In genomic region chr3:194685723-194686413, GRCh38 we compare ENCODE assay signal across 1 cellular context.
TF ChIP-seq lines count a peak whose summit lies in the region.

Gene FAM43A (plus strand): TSS chr3:194685883. CDS start chr3:194686827, 944 bp downstream.

TF ChIP-seq in HEK293, 187 proteins besides CTCF, POLR2A, EP300 and RAD21 (continued from another document and continues in another):
- no peak for TF ChIP-seq ZNF280C (tag by site-specific recombination; IDR thresholded peaks at IDR 0.05)
- TF ChIP-seq ZNF704 (tag by site-specific recombination; IDR thresholded peaks at IDR 0.05) = no peak
- no peak for TF ChIP-seq ZNF658 (tag by site-specific recombination; IDR thresholded peaks at IDR 0.05)
- no peak for TF ChIP-seq SETDB1 (IDR thresholded peaks at IDR 0.05; ENCODE audit: insufficient read length, low read length)
- TF ChIP-seq ZNF645 (tag by site-specific recombination; IDR thresholded peaks at IDR 0.05) = no peak
- TF ChIP-seq ZNF600 (tag by site-specific recombination; IDR thresholded peaks at IDR 0.05) = peak; percentile 95
- no peak for TF ChIP-seq ZNF184 (tag by site-specific recombination; IDR thresholded peaks at IDR 0.05)
- TF ChIP-seq MEIS1 (CRISPR knock-in tag; IDR thresholded peaks at IDR 0.05; ENCODE audit: borderline replicate concordance) = no peak
- no peak for TF ChIP-seq ZNF529 (tag by site-specific recombination; IDR thresholded peaks at IDR 0.05; ENCODE audit: insufficient replicate concordance)
- no peak for TF ChIP-seq ZNF239 (tag by site-specific recombination; IDR thresholded peaks at IDR 0.05)
- no peak for TF ChIP-seq ZNF292 (tag by site-specific recombination; IDR thresholded peaks at IDR 0.05; ENCODE audit: borderline replicate concordance, low read depth)
- no peak for TF ChIP-seq ZNF140 (tag by site-specific recombination; IDR thresholded peaks at IDR 0.05)
- peak; percentile 79; the same call in 1 of the 2 replicates for TF ChIP-seq ZNF692 (tag by site-specific recombination; IDR thresholded peaks at IDR 0.05)
- TF ChIP-seq GFI1B (tag by site-specific recombination; IDR thresholded peaks at IDR 0.05) = no peak
- TF ChIP-seq KLF8 (tag by site-specific recombination; IDR thresholded peaks at IDR 0.05) = peak; percentile 37; the same call in 1 of the 2 replicates
- TF ChIP-seq ZNF777 (tag by site-specific recombination; IDR thresholded peaks at IDR 0.05; ENCODE audit: borderline replicate concordance) = peak; percentile 72; the same call in 1 of the 2 replicates
- TF ChIP-seq ZSCAN30 (tag by site-specific recombination; IDR thresholded peaks at IDR 0.05) = peak; percentile 89
- peak; percentile 84 for TF ChIP-seq ZEB2 (tag by site-specific recombination; IDR thresholded peaks at IDR 0.05)
- no peak for TF ChIP-seq TSHZ1 (tag by site-specific recombination; IDR thresholded peaks at IDR 0.05; ENCODE audit: borderline replicate concordance)
- no peak for TF ChIP-seq ZNF670 (tag by site-specific recombination; IDR thresholded peaks at IDR 0.05; ENCODE audit: low read depth)
- TF ChIP-seq BCL11B (tag by site-specific recombination; IDR thresholded peaks at IDR 0.05; ENCODE audit: low read depth) = no peak
- TF ChIP-seq ZNF514 (tag by site-specific recombination; IDR thresholded peaks at IDR 0.05) = no peak
- no peak for TF ChIP-seq ZNF449 (tag by site-specific recombination; IDR thresholded peaks at IDR 0.05)
- TF ChIP-seq ZNF76 (tag by site-specific recombination; IDR thresholded peaks at IDR 0.05; ENCODE audit: borderline replicate concordance, low read depth) = peak; percentile 55; the same call in 1 of the 2 replicates
- no peak for TF ChIP-seq HOXC10 (CRISPR knock-in tag; IDR thresholded peaks at IDR 0.05)
- TF ChIP-seq ZNF214 (tag by site-specific recombination; IDR thresholded peaks at IDR 0.05; ENCODE audit: borderline replicate concordance) = no peak
- TF ChIP-seq INSM2 (tag by site-specific recombination; IDR thresholded peaks at IDR 0.05) = peak; percentile 25; the same call in 1 of the 2 replicates
- no peak for TF ChIP-seq ZNF530 (tag by site-specific recombination; IDR thresholded peaks at IDR 0.05; ENCODE audit: low read depth)
- TF ChIP-seq ZNF791 (tag by site-specific recombination; IDR thresholded peaks at IDR 0.05) = no peak
- TF ChIP-seq ZNF571 (tag by site-specific recombination; IDR thresholded peaks at IDR 0.05) = no peak
- peak; percentile 84; the same call in 1 of the 2 replicates for TF ChIP-seq ZNF391 (tag by site-specific recombination; IDR thresholded peaks at IDR 0.05; ENCODE audit: borderline replicate concordance, low read depth)
- TF ChIP-seq ZNF114 (tag by site-specific recombination; IDR thresholded peaks at IDR 0.05) = no peak
- no peak for TF ChIP-seq HOXD13 (CRISPR knock-in tag; IDR thresholded peaks at IDR 0.05; ENCODE audit: borderline replicate concordance)
- TF ChIP-seq MZF1 (tag by site-specific recombination; IDR thresholded peaks at IDR 0.05; ENCODE audit: borderline replicate concordance) = 0 out of 2 replicates have a peak, but pooled peaks have one; percentile 52
- peak; percentile 58; the same call in 1 of the 2 replicates for TF ChIP-seq ZXDB (tag by site-specific recombination; IDR thresholded peaks at IDR 0.05)
- TF ChIP-seq ZNF621 (tag by site-specific recombination; IDR thresholded peaks at IDR 0.05) = no peak
- TF ChIP-seq GLIS2 (tag by site-specific recombination; IDR thresholded peaks at IDR 0.05) = no peak
- peak; percentile 79 for TF ChIP-seq KLF17 (tag by site-specific recombination; IDR thresholded peaks at IDR 0.05)
- no peak for TF ChIP-seq ZNF175 (tag by site-specific recombination; IDR thresholded peaks at IDR 0.05)
- TF ChIP-seq ZNF664 (tag by site-specific recombination; IDR thresholded peaks at IDR 0.05) = no peak
- TF ChIP-seq ZNF654 (tag by site-specific recombination; IDR thresholded peaks at IDR 0.05; ENCODE audit: low read depth) = no peak
- TF ChIP-seq ZNF426 (tag by site-specific recombination; IDR thresholded peaks at IDR 0.05) = no peak
- TF ChIP-seq ATF2 (tag by site-specific recombination; IDR thresholded peaks at IDR 0.05; ENCODE audit: low read depth) = no peak
- TF ChIP-seq ZNF747 (tag by site-specific recombination; IDR thresholded peaks at IDR 0.05) = no peak
- TF ChIP-seq ZNF623 (tag by site-specific recombination; IDR thresholded peaks at IDR 0.05) = no peak
- no peak for TF ChIP-seq PRDM4 (tag by site-specific recombination; IDR thresholded peaks at IDR 0.05)
